In genomic region chr18:52544086-52544485, GRCh38 we compare ENCODE assay signal across 9 cellular contexts.
"Had no signal": no experiment of that assay in that cellular context is flagged by ENCODE, and none has a peak within 500 bp of the region (broad histone marks: within the 10 kb centered on the region; RNA-seq: fewer than 3 reads in every experiment).

No MANE protein-coding gene starts in this region.

- H3K36me3 ChIP-seq: HAP-1 had no signal

- H3K9ac ChIP-seq: GM23248 had no signal

- H3K4me1 ChIP-seq: HAP-1 had no signal

- H3K4me3 ChIP-seq: GM23248, GM23338, HAP-1 had no signal

- H3K9me3 ChIP-seq: HAP-1 had no signal

- H3K27ac ChIP-seq: GM23248 had no signal

- H3K4me2 ChIP-seq: GM23338 had no signal

- DNase-seq: GM23248, GOT3, H7, H9, HCEC 1CT, HFFc6 had no signal

- H2AFZ ChIP-seq: GM23248, GM23338 had no signal

- ATAC-seq: GM23338, HCT116 had no signal
